Comparison of ENCODE assay signal across 1 cellular context in genomic region chr1:119768778-119769177, GRCh38.
TF ChIP-seq lines count a peak whose summit lies in the region.

TSS of gene HMGCS2 (minus strand) at chr1:119768905. CDS start at chr1:119768844, 61 bp downstream.

TF ChIP-seq in HepG2, 621 proteins besides CTCF, POLR2A, EP300 and RAD21 (continued from another document):
- no peak for TF ChIP-seq HMGXB3 (CRISPR knock-in tag; IDR thresholded peaks at IDR 0.05; ENCODE audit: borderline replicate concordance)
- peak; percentile 34 for TF ChIP-seq TEAD3 (CRISPR knock-in tag; optimal IDR thresholded peaks at IDR 0.05; ENCODE audit: borderline replicate concordance)
- TF ChIP-seq ZNF292 (CRISPR knock-in tag; IDR thresholded peaks at IDR 0.05; ENCODE audit: borderline replicate concordance, low read depth): 0 out of 2 replicates have a peak, but pooled peaks have one; percentile 51
- TF ChIP-seq CAMTA2 (CRISPR knock-in tag; IDR thresholded peaks at IDR 0.05; ENCODE audit: borderline replicate concordance): no peak
- TF ChIP-seq HOXA3 (CRISPR knock-in tag; IDR thresholded peaks at IDR 0.05): peak; percentile 22; the same call in 1 of the 2 replicates
- TF ChIP-seq RXRB (CRISPR knock-in tag; IDR thresholded peaks at IDR 0.05; ENCODE audit: borderline replicate concordance): peak; percentile 92
- peak; percentile 14; the same call in 1 of the 2 replicates for TF ChIP-seq HMG20A (CRISPR knock-in tag; IDR thresholded peaks at IDR 0.05; ENCODE audit: borderline replicate concordance)
